In the genomic region with DNA sequence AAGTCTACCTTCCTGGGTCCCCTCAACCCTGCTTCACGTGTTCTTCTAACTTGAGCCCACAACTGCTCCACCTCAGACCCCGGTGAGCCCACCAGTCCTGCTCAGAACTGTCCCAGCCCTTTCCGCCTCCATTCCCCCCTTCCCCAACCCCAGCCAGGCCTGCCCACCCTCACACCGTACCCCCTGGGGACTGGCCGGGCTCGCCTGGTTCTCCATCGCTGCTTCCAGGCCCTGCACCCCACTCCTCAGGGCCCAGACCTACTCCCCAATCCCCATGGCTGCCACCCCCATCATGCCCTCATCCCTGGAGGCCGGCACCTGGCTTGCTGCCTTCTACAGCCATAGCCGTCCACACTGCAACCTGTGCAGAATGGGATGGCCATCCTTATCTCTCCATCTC, we compare ENCODE assay signal across 22 cellular contexts. TPM values are rescaled to one million over a fixed set of nuclear protein-coding genes. Genes with fewer than 3 reads are reported as not detected.
"Had no signal": no experiment of that assay in that cellular context is flagged by ENCODE, and none has a peak within 500 bp of the region (broad histone marks: within the 10 kb centered on the region; RNA-seq: fewer than 3 reads in every experiment).

No MANE protein-coding gene starts in this region.

- ATAC-seq: effector memory CD8-positive, alpha-beta T cell; foreskin keratinocyte; gastroesophageal sphincter; heart left ventricle; left cardiac atrium; left lung; left ventricle myocardium superior; lower lobe of right lung; mucosa of descending colon had no signal

- H3K27ac ChIP-seq: colonic mucosa, esophagus muscularis mucosa, foreskin keratinocyte, gastroesophageal sphincter, heart left ventricle, hepatocyte, left lung, lower lobe of right lung had no signal

- H3K27me3 ChIP-seq: colonic mucosa, foreskin keratinocyte, hepatocyte had no signal

- FAIRE-seq: endometrium, frontal cortex had no signal

- H3K36me3 ChIP-seq: colonic mucosa, esophagus muscularis mucosa, gastroesophageal sphincter, heart left ventricle, left lung, lower lobe of right lung had no signal

- H3K4me3 ChIP-seq: colonic mucosa, esophagus muscularis mucosa, gastroesophageal sphincter, heart left ventricle, hepatocyte, left lung, lower lobe of right lung, mucosa of descending colon had no signal

- H3K9me3 ChIP-seq: colonic mucosa, left lung, lower lobe of right lung, mucosa of descending colon had no signal

- DNase-seq: colonic mucosa; cortex of kidney; effector CD8-positive, alpha-beta T cell; effector memory CD8-positive, alpha-beta T cell; endodermal cell; foreskin keratinocyte; hypothalamus; immature natural killer cell; islet precursor cell; left ventricle myocardium superior; lower lobe of right lung; mesenchymal stem cell had no signal

- H3K4me1 ChIP-seq: colonic mucosa, foreskin keratinocyte, gastroesophageal sphincter, heart left ventricle, left lung, lower lobe of right lung had no signal

RNA-seq across cellular contexts. Expression of gene ADRA2C, which starts 23.4 kb away (rescaled TPM):
- total RNA-seq: epithelial cell of proximal tubule had no signal
- polyA plus RNA-seq: immature natural killer cell had no signal
